8 cellular contexts compared by ENCODE assay signal in genomic region chr19:48900477-48901452, GRCh38. TPM values are rescaled to one million over a fixed set of nuclear protein-coding genes. Genes with fewer than 3 reads are reported as not detected.
DNase-seq lines count a peak whose midpoint lies in the region; ATAC-seq and TF ChIP-seq lines count a peak whose summit lies in the region.

No MANE protein-coding gene starts in this region.

- no peaks in the 10 kb centered on the region for H3K4me1 ChIP-seq in MM.1S (ENCODE audit: low read length)
- H3K4me1 ChIP-seq in adrenal gland (replicated peaks in 1 of 2): peaks cover 2 to 16% of the 10 kb centered on the region in 2 donors
- peaks cover 6% of the 10 kb centered on the region for H3K4me1 ChIP-seq in right cardiac atrium (ENCODE audit: control insufficient read depth, insufficient read depth, low read length)
- peaks cover 25 to 30% of the 10 kb centered on the region in 2 donors for H3K4me1 ChIP-seq in gastrocnemius medialis

- in situ Hi-C loops in gastrocnemius medialis (cut with MboI; ENCODE audit: low sequenced_read_pairs in 4 of 4): no loop called here

- WGBS in adrenal gland, 4 donors: 14 to 33% (median 19%) methylated on average over 9 to 25 of the region's 25 CpGs
- WGBS in right cardiac atrium: 13% methylated on average over 25 of the region's 25 CpGs

- H3F3A ChIP-seq in MM.1S (ENCODE audit: insufficient read depth, low read length): peaks cover 7% of the 10 kb centered on the region

- H3K9me3 ChIP-seq in MM.1S (replicated peaks; ENCODE audit: insufficient read depth, low read length) (no peaks in the 10 kb centered on the region), adrenal gland (replicated peaks in 1 of 3) (no peaks in the 10 kb centered on the region), right cardiac atrium (ENCODE audit: control insufficient read depth, low read length) (no peaks in the 10 kb centered on the region), gastrocnemius medialis (no peaks in the 10 kb centered on the region)

- no peaks in the 10 kb centered on the region for H3K36me3 ChIP-seq in MM.1S (replicated peaks; ENCODE audit: insufficient read depth, low read length)
- H3K36me3 ChIP-seq in adrenal gland (replicated peaks in 1 of 2): peaks cover 0 to 17% of the 10 kb centered on the region in 2 donors
- peaks cover 0 to 19% of the 10 kb centered on the region in 2 donors for H3K36me3 ChIP-seq in gastrocnemius medialis

- H3K4me2 ChIP-seq in MM.1S (ENCODE audit: low read depth, low read length): peak overlapping the region; percentile 86

- TF ChIP-seq POLR2A in adrenal gland (IDR thresholded peaks at IDR 0.05) (no peak), gastrocnemius medialis (IDR thresholded peaks at IDR 0.05) (no peak)

- no peaks in the 10 kb centered on the region for H3K27me3 ChIP-seq in MM.1S (replicated peaks; ENCODE audit: insufficient read depth, low read length)
- H3K27me3 ChIP-seq in adrenal gland: no peaks in the 10 kb centered on the region
- H3K27me3 ChIP-seq in right cardiac atrium (ENCODE audit: control insufficient read depth, insufficient read depth): no peaks in the 10 kb centered on the region
- no peaks in the 10 kb centered on the region for H3K27me3 ChIP-seq in gastrocnemius medialis

- peak; percentile 4 to 11 for ATAC-seq in right cardiac atrium
- ATAC-seq in gastrocnemius medialis: peak; percentile 34 to 59

- TF ChIP-seq CTCF in MM.1S (IDR thresholded peaks at IDR 0.05; ENCODE audit: low read length) (no peak), adrenal gland (IDR thresholded peaks at IDR 0.05) (no peak), gastrocnemius medialis (IDR thresholded peaks at IDR 0.05 in 4 of 5, conservative IDR thresholded peaks at IDR 0.05 in 1 of 5) (no peak)

- intact Hi-C loops in adrenal gland (cut with DNase I) (no loop called here), right cardiac atrium (cut with DNase I) (loop anchor here in 3 of 4 donors (5.0 to 10.0 kb wide), 3 partner anchors 52 to 64 kb away; partner anchors contain the start of genes BAX (in 2 of the 3) and FTL (in 1 of the 3)), gastrocnemius medialis (cut with DNase I; ENCODE audit: low total_unique reads) (loop anchor here (2.0 kb wide), 1 partner anchor 28 kb away; the partner anchor contains the start of gene PPP1R15A)

- no peaks in the 10 kb centered on the region for H3K9me2 ChIP-seq in MM.1S (replicated peaks; ENCODE audit: insufficient read depth, low read length)

- H3K4me3 ChIP-seq in MM.1S (ENCODE audit: low read length) (peak overlapping the region; percentile 85), adrenal gland (peak overlapping the region in 3 of 4 donors; percentile 69 to 83 (median 79)), right cardiac atrium (ENCODE audit: low read length) (peak overlapping the region; percentile 90), gastrocnemius medialis (peak overlapping the region; percentile 87 to 96 (median 93))

- H3K27ac ChIP-seq in MM.1S (ENCODE audit: low read length): peak overlapping the region; percentile 10; the same call in 1 of the 2 replicates
- H3K27ac ChIP-seq in adrenal gland: peak overlapping the region; percentile 39 to 90 (median 77)
- H3K27ac ChIP-seq in right cardiac atrium (ENCODE audit: low read length): peak overlapping the region; percentile 93
- H3K27ac ChIP-seq in gastrocnemius medialis: peak overlapping the region; percentile 92 to 98 (median 95)

- peak overlapping the region; percentile 38 for H2AFZ ChIP-seq in MM.1S (ENCODE audit: low read length)

- no peaks in the 10 kb centered on the region for H4K20me1 ChIP-seq in MM.1S (ENCODE audit: insufficient read depth, low read length)

- peak overlapping the region; percentile 73 for H3K9ac ChIP-seq in MM.1S (ENCODE audit: low read length)

- DNase-seq in DMS79 treated with DMSO at 0.1 percent for 48 hours (lab: John Stamatoyannopoulos, UW) (peak; percentile 7), DMS79 (lab: John Stamatoyannopoulos, UW) (no peak), MM.1S (peak; percentile 40), adrenal gland (no peak), right cardiac atrium (peak in 1 of 3 donors; percentile 75), gastrocnemius medialis (no peak), GDM1 (lab: John Stamatoyannopoulos, UW) (no peak), NCI-H1930 (lab: John Stamatoyannopoulos, UW) (no peak)

- H3K79me2 ChIP-seq in MM.1S (ENCODE audit: low read length): peaks cover 24% of the 10 kb centered on the region

RNA-seq across cellular contexts. Expression of gene NUCB1, which starts 0.7 kb away (rescaled TPM):
- total RNA-seq in adrenal gland (100 to 1,000 TPM; 204 to 581 (median 323) TPM), right cardiac atrium (100 to 1,000 TPM; 275 to 327 (median 307) TPM), gastrocnemius medialis (100 to 1,000 TPM in 3 of 4 donors, 10 to 100 TPM in 1; 83.9 to 162 (median 148) TPM)
- polyA plus RNA-seq in adrenal gland (100 to 1,000 TPM in 2 of 3 donors, 10 to 100 TPM in 1; 98.8 to 189 (median 175) TPM), right cardiac atrium (213 TPM)

RNA-seq across cellular contexts. Expression of gene TULP2, which starts 2.2 kb away (rescaled TPM):
- under 1 TPM in 4 of 8 donors, not detected in 4; 0.14 to 0.72 (median 0.48) TPM for total RNA-seq in adrenal gland
- polyA plus RNA-seq in adrenal gland: under 1 TPM in 1 of 3 donors, not detected in 2; 0.07 TPM
- 1 to 10 TPM in 1 of 4 donors, under 1 TPM in 2, not detected in 1; 0.40 to 1.4 (median 0.46) TPM for total RNA-seq in right cardiac atrium
- 0.07 TPM for polyA plus RNA-seq in right cardiac atrium
- not detected for total RNA-seq in gastrocnemius medialis

RNA-seq across cellular contexts. Expression of gene PPP1R15A, which starts 28.5 kb away (rescaled TPM):
- 10 to 100 TPM; 29.5 to 54.6 (median 41.5) TPM for total RNA-seq in adrenal gland
- polyA plus RNA-seq in adrenal gland: 100 to 1,000 TPM in 1 of 3 donors, 10 to 100 TPM in 2; 49.2 to 174 (median 73.3) TPM
- 10 to 100 TPM; 60.8 to 80.2 (median 70.9) TPM for total RNA-seq in right cardiac atrium
- 156 TPM for polyA plus RNA-seq in right cardiac atrium
- total RNA-seq in gastrocnemius medialis: 10 to 100 TPM; 28.7 to 73.9 (median 39.8) TPM

RNA-seq across cellular contexts. Expression of gene PLEKHA4, which starts 32.3 kb away (rescaled TPM):
- total RNA-seq in adrenal gland: 10 to 100 TPM; 17.6 to 65.1 (median 25.4) TPM
- polyA plus RNA-seq in adrenal gland: 10 to 100 TPM in 2 of 3 donors, 1 to 10 TPM in 1; 7.1 to 74.6 (median 70.8) TPM
- total RNA-seq in right cardiac atrium: 10 to 100 TPM; 37.4 to 50.2 (median 44.0) TPM
- polyA plus RNA-seq in right cardiac atrium: 32.0 TPM
- total RNA-seq in gastrocnemius medialis: 1 to 10 TPM; 3.4 to 9.7 (median 6.3) TPM

RNA-seq across cellular contexts. Expression of gene DHDH, which starts 32.7 kb away (rescaled TPM):
- total RNA-seq in adrenal gland (under 1 TPM in 3 of 8 donors, not detected in 5; 0.29 to 0.56 (median 0.38) TPM), right cardiac atrium (under 1 TPM in 1 of 4 donors, not detected in 3; 0.31 TPM), gastrocnemius medialis (not detected)
- polyA plus RNA-seq in adrenal gland (1 to 10 TPM in 1 of 3 donors, under 1 TPM in 2; 0.27 to 2.8 (median 0.47) TPM), right cardiac atrium (not detected)

Comparison
In these comparisons a context has a peak if more than half of its experiments do, and no peak if none do; other contexts are left out.
1. DNase-seq: peak in DMS79 treated with DMSO at 0.1 percent for 48 hours (single experiment) and MM.1S (single experiment); none in DMS79 (single experiment), adrenal gland (0 of 7), gastrocnemius medialis (0 of 2), GDM1 (single experiment) and NCI-H1930 (0 of 2).
2. H3K27ac ChIP-seq: peak in every context shown above with its lines; median percentile 95 in gastrocnemius medialis; 93 in right cardiac atrium; 77 in adrenal gland; 10 in MM.1S.
3. intact Hi-C loops: an anchor here in right cardiac atrium (5.0 to 10.0 kb wide) and gastrocnemius medialis (2.0 kb wide); none called in adrenal gland.
4. Peak in every context shown above with its lines, with median percentiles within 50 percentile points of each other: H3K4me3 ChIP-seq.